ENCODE assay signal across 1 cellular context in genomic region chr2:219274392-219274921, GRCh38.
TF ChIP-seq lines count a peak whose summit lies in the region.

No MANE protein-coding gene starts in this region.

TF ChIP-seq in GM23338, 12 proteins besides CTCF, POLR2A, EP300 and RAD21 (continued from another document):
- no peak for TF ChIP-seq STAT1 (IDR thresholded peaks at IDR 0.05; ENCODE audit: unreplicated experiment)
